ENCODE assay signal across 8 cellular contexts in genomic region chr1:46303038-46303871, GRCh38. TPM values are rescaled to one million over a fixed set of nuclear protein-coding genes. Genes with fewer than 3 reads are reported as not detected.
A peak's percentile ranks its signal among the peaks of the same experiment; 100 is the strongest.
DNase-seq lines count a peak whose midpoint lies in the region; TF ChIP-seq lines count a peak whose summit lies in the region.

Gene LRRC41, minus strand, starts transcription at chr1:46303616. Its CDS starts 294 bp downstream, at chr1:46303322.
Gene UQCRH, plus strand, starts transcription at chr1:46303698. Its CDS starts 69 bp downstream, at chr1:46303767.

- H3K9ac ChIP-seq in H9 (ENCODE audit: extremely low read depth, insufficient read length, low read length): peak within 1 kb of the TSS; percentile 98

- no peak within 1 kb of the TSS for H2BK5ac ChIP-seq in H9 (ENCODE audit: insufficient read length, low read length)

- no peak within 1 kb of the TSS for H2BK15ac ChIP-seq in H9 (ENCODE audit: low read depth, low read length)

- no peak within 1 kb of the TSS for H2AFZ ChIP-seq in H9 (ENCODE audit: low read length)

- peak within 1 kb of the TSS; percentile 88 for H3K4me3 ChIP-seq in MG63
- H3K4me3 ChIP-seq in fibroblast of the aortic adventitia (ENCODE audit: low read depth, low read length): peak within 1 kb of the TSS; percentile 87

- no peak within 1 kb of the TSS for H3K23ac ChIP-seq in H9 (ENCODE audit: insufficient read length, low read depth, low read length)

- peak within 1 kb of the TSS; percentile 78 for H3K56ac ChIP-seq in H9 (ENCODE audit: insufficient read length, low read depth, low read length)

- H3K4me3 Mint-ChIP-seq in H9 (peak within 1 kb of the TSS; percentile 100), nephron (peak within 1 kb of the TSS; percentile 98 to 99 (median 99))
- peak within 1 kb of the TSS; percentile 100 for H3K4me3 Mint-ChIP-seq in stimulated activated naive CD8-positive, alpha-beta T cell treated with anti-CD3 and anti-CD28 coated beads, Interleukin-15, Interleukin-2, amounts not matched to agents 100 ng/mL and 50 ng/mL, for 24 hours

- peak within 1 kb of the TSS; percentile 75 for H3K4me2 ChIP-seq in H9 (ENCODE audit: insufficient read depth, insufficient read length, low read length)

- peaks cover 24 to 29% (median 25%) of the 10 kb centered on the region in 3 experiments for H3K36me3 Mint-ChIP-seq in H9 (ENCODE audit: insufficient read depth in 1 of 3, low read depth in 3 of 3)
- peaks cover 18% of the 10 kb centered on the region for H3K36me3 Mint-ChIP-seq in nephron (ENCODE audit: low read depth)
- peaks cover 32% of the 10 kb centered on the region for H3K36me3 Mint-ChIP-seq in stimulated activated naive CD8-positive, alpha-beta T cell treated with anti-CD3 and anti-CD28 coated beads, Interleukin-15, Interleukin-2, amounts not matched to agents 100 ng/mL and 50 ng/mL, for 24 hours (ENCODE audit: low read depth)

- in situ Hi-C loops in G401 (cut with HindIII; ENCODE audit: low sequenced_read_pairs): no loop called here

- no peak within 1 kb of the TSS for H3T11ph ChIP-seq in H9 (ENCODE audit: low read length)

- no CpG with 5 or more reads among the region's 61 CpGs for WGBS in H9 (ENCODE audit: extremely low coverage, insufficient read length, low lambda C conversion rate)

- H4K20me1 ChIP-seq in H9 (ENCODE audit: control insufficient read depth, insufficient read depth, insufficient read length): no peaks in the 10 kb centered on the region

- no peaks in the 10 kb centered on the region for H3K9me3 ChIP-seq in H9 (ENCODE audit: control insufficient read depth, low read depth, low read length)
- H3K9me3 ChIP-seq in MG63: no peaks in the 10 kb centered on the region

- TF ChIP-seq CTCF in H9 (conservative IDR thresholded peaks at IDR 0.05) (peak; percentile 10; the same call in 1 of the 3 replicates), fibroblast of the aortic adventitia (IDR thresholded peaks at IDR 0.05; ENCODE audit: insufficient read depth, low read length) (no peak), nephron (IDR thresholded peaks at IDR 0.05; ENCODE audit: unreplicated experiment in 3 of 3) (no peak)

- H3K23me2 ChIP-seq in H9 (ENCODE audit: insufficient read length, low read depth, low read length, poor library complexity, severe bottlenecking): peaks cover 13% of the 10 kb centered on the region

- peaks cover 4% of the 10 kb centered on the region for H3K79me1 ChIP-seq in H9 (ENCODE audit: insufficient read depth, low read depth, low read length, poor library complexity, severe bottlenecking)

- H3K4me1 Mint-ChIP-seq in H9 (peaks cover 42 to 58% of the 10 kb centered on the region in 2 experiments), nephron (peaks cover 39% of the 10 kb centered on the region)
- peaks cover 52% of the 10 kb centered on the region for H3K4me1 Mint-ChIP-seq in stimulated activated naive CD8-positive, alpha-beta T cell treated with anti-CD3 and anti-CD28 coated beads, Interleukin-15, Interleukin-2, amounts not matched to agents 100 ng/mL and 50 ng/mL, for 24 hours (ENCODE audit: low read depth)

- no peak within 1 kb of the TSS for H2BK120ac ChIP-seq in H9 (ENCODE audit: low read depth, low read length, poor library complexity, severe bottlenecking)

- no peak within 1 kb of the TSS for H2BK12ac ChIP-seq in H9 (ENCODE audit: insufficient read length, low read depth, low read length)

- H3K36me3 ChIP-seq in MG63: peaks cover 58% of the 10 kb centered on the region

- no peaks in the 10 kb centered on the region; the same call in 1 of the 2 replicates for H3K27me3 Mint-ChIP-seq in H9 (ENCODE audit: low read depth)
- no peaks in the 10 kb centered on the region for H3K27me3 Mint-ChIP-seq in nephron (ENCODE audit: low read depth)
- H3K27me3 Mint-ChIP-seq in stimulated activated naive CD8-positive, alpha-beta T cell treated with anti-CD3 and anti-CD28 coated beads, Interleukin-15, Interleukin-2, amounts not matched to agents 100 ng/mL and 50 ng/mL, for 24 hours: no peaks in the 10 kb centered on the region

- H3K18ac ChIP-seq in H9 (ENCODE audit: insufficient read length, low read depth, low read length): peak within 1 kb of the TSS; percentile 75

- H3K4me1 ChIP-seq in H9 (ENCODE audit: insufficient read depth, low read length): no peaks in the 10 kb centered on the region; the same call in 1 of the 2 replicates

- peak within 1 kb of the TSS; percentile 95 to 99 (median 97) for H3K27ac Mint-ChIP-seq in H9
- peak within 1 kb of the TSS; percentile 100 for H3K27ac Mint-ChIP-seq in nephron
- peak within 1 kb of the TSS; percentile 96 for H3K27ac Mint-ChIP-seq in stimulated activated naive CD8-positive, alpha-beta T cell treated with anti-CD3 and anti-CD28 coated beads, Interleukin-15, Interleukin-2, amounts not matched to agents 100 ng/mL and 50 ng/mL, for 24 hours

- no peak within 1 kb of the TSS for H4K8ac ChIP-seq in H9 (replicated peaks; ENCODE audit: insufficient read length, low read depth, low read length)

- H3K79me2 ChIP-seq in H9 (ENCODE audit: insufficient read depth, low read length): peaks cover 50% of the 10 kb centered on the region; the same call in 1 of the 2 replicates

- peak within 1 kb of the TSS; percentile 85 for H3K14ac ChIP-seq in H9 (ENCODE audit: insufficient read depth, low read length)

- H3K9me3 Mint-ChIP-seq in H9 (peaks cover 0 to 3% of the 10 kb centered on the region in 2 experiments; a peak in 1 of 5 replicates), nephron (no peaks in the 10 kb centered on the region)
- no peaks in the 10 kb centered on the region for H3K9me3 Mint-ChIP-seq in stimulated activated naive CD8-positive, alpha-beta T cell treated with anti-CD3 and anti-CD28 coated beads, Interleukin-15, Interleukin-2, amounts not matched to agents 100 ng/mL and 50 ng/mL, for 24 hours

- H4K5ac ChIP-seq in H9 (ENCODE audit: insufficient read length, low read depth, low read length): peak within 1 kb of the TSS; percentile 1

- no peak within 1 kb of the TSS for H2BK20ac ChIP-seq in H9 (ENCODE audit: low read depth, low read length, poor library complexity, severe bottlenecking)

- H4K91ac ChIP-seq in H9 (ENCODE audit: insufficient read length, low read depth, low read length): no peak within 1 kb of the TSS

- H3K27ac ChIP-seq in H9 (ENCODE audit: insufficient read length, low read depth, low read length): peak within 1 kb of the TSS; percentile 6

- no peak within 1 kb of the TSS for H3K4ac ChIP-seq in H9 (ENCODE audit: low read depth, low read length)

- no peaks in the 10 kb centered on the region for H3K27me3 ChIP-seq in H9 (ENCODE audit: insufficient read depth, low read length)
- no peaks in the 10 kb centered on the region for H3K27me3 ChIP-seq in MG63

- no peak within 1 kb of the TSS for H2AK5ac ChIP-seq in H9 (ENCODE audit: insufficient read length, low read length)

- peak; percentile 99 for DNase-seq in G401 (ENCODE audit: low spot score)
- DNase-seq in H9: peak; percentile 96
- peak; percentile 96 for DNase-seq in MG63
- peak; percentile 93 for DNase-seq in SHP77 treated with DMSO at 0.1 percent for 48 hours (lab: John Stamatoyannopoulos, UW)
- peak; percentile 98 for DNase-seq in activated effector memory CD4-positive, alpha-beta T cell treated with anti-CD3 and anti-CD28 coated beads, Interleukin-2, amount 50 U/mL, for 16 hours
- peak; percentile 98 for DNase-seq in fibroblast of the aortic adventitia (ENCODE audit: low read depth)

RNA-seq across cellular contexts. Expression of gene LRRC41, which starts in this region (rescaled TPM):
- total RNA-seq in G401 (2014; rRNA removed; shearing (Covaris generic)): 99.1 and 119 TPM in 2 replicates
- total RNA-seq in H9 (2021): 59.4 and 62.6 TPM in 2 replicates
- 70.5 and 101 TPM in 2 replicates for total RNA-seq in MG63 (2014; rRNA removed; shearing (Covaris generic); ENCODE audit: low replicate concordance)
- 40.9 and 66.4 TPM in 2 replicates for total RNA-seq in fibroblast of the aortic adventitia (ENCODE audit: low replicate concordance)

RNA-seq across cellular contexts. Expression of gene UQCRH, which starts in this region (rescaled TPM):
- 782 and 965 TPM in 2 replicates for total RNA-seq in G401 (2014; rRNA removed; shearing (Covaris generic))
- total RNA-seq in H9 (2021): 502 and 508 TPM in 2 replicates
- 768 and 982 TPM in 2 replicates for total RNA-seq in MG63 (2014; rRNA removed; shearing (Covaris generic); ENCODE audit: low replicate concordance)
- total RNA-seq in fibroblast of the aortic adventitia (ENCODE audit: low replicate concordance): 595 and 603 TPM in 2 replicates

Comparison
In these comparisons a context has a peak if more than half of its experiments do, and no peak if none do; other contexts are left out.
1. Peak in every context shown above with its lines: DNase-seq, H3K4me3 ChIP-seq and H3K27ac ChIP-seq.